In the genomic region with DNA sequence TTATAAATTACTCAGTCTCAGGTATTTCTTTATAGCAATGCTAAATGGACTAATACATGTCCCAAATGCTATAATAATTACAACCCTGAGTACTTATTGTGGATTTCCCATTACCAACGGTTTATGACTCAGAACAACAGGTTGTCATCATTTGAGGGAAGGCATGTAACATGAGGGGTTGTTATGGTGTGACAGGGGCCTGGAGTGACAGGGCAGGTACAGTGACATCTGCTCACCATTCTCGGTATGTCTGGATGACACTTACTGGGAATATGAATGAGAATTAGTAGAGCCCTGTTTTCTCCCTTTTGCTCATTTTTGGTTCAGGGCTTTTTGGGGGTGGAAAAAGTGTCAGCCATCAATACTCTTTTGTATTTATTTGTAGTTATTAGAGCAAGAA, we compare ENCODE assay signal across 21 cellular contexts.
"Had no signal": no experiment of that assay in that cellular context is flagged by ENCODE, and none has a peak within 500 bp of the region (broad histone marks: within the 10 kb centered on the region; RNA-seq: fewer than 3 reads in every experiment).

No MANE protein-coding gene starts in this region.

- DNase-seq: activated CD4-positive, alpha-beta T cell treated with anti-CD3 and anti-CD28 coated beads for 4 hours; activated CD4-positive, alpha-beta T cell treated with anti-CD3 and anti-CD28 coated beads, Interleukin-2, amount 50 U/mL, for 4 hours; activated CD8-positive, alpha-beta memory T cell treated with anti-CD3 and anti-CD28 coated beads, Interleukin-2, amount 50 U/mL, for 48 hours; activated CD8-positive, alpha-beta T cell treated with anti-CD3 and anti-CD28 coated beads, Interleukin-2, amount 10 ng/mL, durations not matched to agents 7 days and 5 days; activated effector memory CD4-positive, alpha-beta T cell treated with Interleukin-2 at 50 U/mL for 16 hours; activated naive CD4-positive, alpha-beta T cell; activated T-cell treated with anti-CD3 and anti-CD28 coated beads, Interleukin-2, amount 50 U/mL, for 1 hour; aorta; caudate nucleus; MG63; NCI-H1436; NCI-H1694 treated with DMSO at 0.1 percent for 48 hours; NCI-H2029 treated with DMSO at 0.1 percent for 48 hours; NCI-H226; NCI-H774; NK-92 treated with Interleukin-12 subunit alpha and Interleukin-12 subunit beta, amount 100 ng/mL, for 24 hours; Peyer's patch; Right ventricle myocardium superior; SJCRH30; SW 1271 had no signal

- ATAC-seq: activated CD4-positive, CD25-positive, alpha-beta regulatory T cell treated with anti-CD3 and anti-CD28 coated beads, Interleukin-2, amount 50 U/mL, for 24 hours; activated CD8-positive, alpha-beta T cell treated with anti-CD3 and anti-CD28 coated beads, Interleukin-2, amount 10 ng/mL, durations not matched to agents 7 days and 5 days had no signal
